1 cellular context compared by ENCODE assay signal in genomic region chr7:7293092-7293491, GRCh38.
TF ChIP-seq lines count a peak whose summit lies in the region.

No MANE protein-coding gene starts in this region.

TF ChIP-seq in GM23338, 12 proteins besides CTCF, POLR2A, EP300 and RAD21 (continued from another document):
- no peak for TF ChIP-seq REST (IDR thresholded peaks at IDR 0.05; ENCODE audit: unreplicated experiment)
- no peak for TF ChIP-seq ZNF462 (CRISPR knock-in tag; IDR thresholded peaks at IDR 0.05)
- no peak for TF ChIP-seq EZH2 (IDR thresholded peaks at IDR 0.05; ENCODE audit: low read depth, unreplicated experiment)
- TF ChIP-seq NANOG (IDR thresholded peaks at IDR 0.05; ENCODE audit: borderline replicate concordance), result no peak
TF ChIP-seq in GM23338: peak in this region for 0.
